In the genomic region with DNA sequence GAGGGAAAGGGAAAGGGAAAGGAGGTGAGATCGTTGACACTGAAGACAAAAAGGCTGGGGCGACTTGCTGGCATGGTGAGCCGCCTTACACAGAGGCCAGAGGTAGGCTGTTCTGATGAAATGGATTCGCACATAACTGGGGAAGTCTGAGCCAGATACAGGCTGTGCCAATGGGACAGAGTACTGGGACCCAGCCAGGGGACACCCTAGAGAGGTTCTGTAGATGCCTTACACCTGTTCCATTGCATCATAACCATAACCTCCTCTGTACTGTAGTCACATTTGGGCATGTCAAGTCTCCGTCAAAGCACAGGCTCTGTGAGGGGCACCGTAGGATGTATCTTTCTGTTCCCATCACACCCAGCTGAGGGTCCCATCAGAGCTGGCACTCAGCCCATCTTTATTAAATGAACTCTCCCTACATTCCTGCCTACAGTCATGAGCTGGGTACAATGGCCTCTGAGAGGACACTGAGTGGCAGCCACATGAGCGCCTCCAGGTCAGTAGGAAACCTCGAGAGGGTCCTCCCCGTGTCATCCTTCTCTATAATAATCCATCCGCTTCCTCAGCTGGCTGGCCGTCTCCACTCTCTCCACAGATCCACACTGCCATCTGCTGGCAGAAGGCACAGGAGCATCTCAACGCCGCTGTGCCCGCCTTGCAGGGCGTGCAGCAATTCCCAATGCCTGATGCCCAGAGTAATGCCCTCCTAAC, we compare ENCODE assay signal across 7 cellular contexts.
A peak's percentile ranks its signal among the peaks of the same experiment; 100 is the strongest.
DNase-seq lines count a peak whose midpoint lies in the region; ATAC-seq and TF ChIP-seq lines count a peak whose summit lies in the region.

No MANE protein-coding gene starts in this region.

- H3F3A ChIP-seq in smooth muscle cell (ENCODE audit: low read depth), result no peaks in the 10 kb centered on the region

- H3K36me3 ChIP-seq in smooth muscle cell (ENCODE audit: low read depth), result no peaks in the 10 kb centered on the region

- H3K4me1 ChIP-seq in smooth muscle cell (ENCODE audit: low read depth), result no peaks in the 10 kb centered on the region

- H3K27ac ChIP-seq in smooth muscle cell (ENCODE audit: low read depth), result no peak overlapping the region

- H3K9ac ChIP-seq in smooth muscle cell (ENCODE audit: low read depth), result no peak overlapping the region

- no peaks in the 10 kb centered on the region for H3K79me2 ChIP-seq in smooth muscle cell (ENCODE audit: low read depth)

- no peaks in the 10 kb centered on the region for H4K20me1 ChIP-seq in smooth muscle cell (ENCODE audit: low read depth)

- ATAC-seq in GM18502 (IDR thresholded peaks at IDR 0.05; ENCODE audit: poor library complexity, unreplicated experiment) (peak; percentile 95), HG02642 (IDR thresholded peaks at IDR 0.05; ENCODE audit: poor library complexity, unreplicated experiment) (peak; percentile 94)

- no peaks in the 10 kb centered on the region for H3K27me3 ChIP-seq in smooth muscle cell (ENCODE audit: low read depth)

- H3K4me3 ChIP-seq in smooth muscle cell, result no peak overlapping the region

- H2AFZ ChIP-seq in smooth muscle cell (ENCODE audit: low read depth), result no peak overlapping the region

- DNase-seq in NCI-H1105 treated with DMSO at 0.1 percent for 48 hours (lab: John Stamatoyannopoulos, UW) (peak; percentile 35), T1000 (lab: John Stamatoyannopoulos, UW) (peak; percentile 67), astrocyte of the hippocampus (ENCODE audit: low read depth, low spot score) (peak; percentile 87), hypothalamus (lab: John Stamatoyannopoulos, UW) (peak in 48 of 51 donors; percentile 5 to 82 (median 49)), smooth muscle cell (lab: John Stamatoyannopoulos, UW; ENCODE audit: unreplicated experiment) (peak; percentile 15)

- peak overlapping the region; percentile 41 for H3K4me2 ChIP-seq in smooth muscle cell

- 37% methylated on average over 15 of the region's 15 CpGs for WGBS in smooth muscle cell (ENCODE audit: low lambda C conversion rate)

- peak; percentile 85 for TF ChIP-seq CTCF in smooth muscle cell (IDR thresholded peaks at IDR 0.05; ENCODE audit: borderline replicate concordance, insufficient read depth, poor library complexity, severe bottlenecking)

- no peaks in the 10 kb centered on the region for H3K9me3 ChIP-seq in smooth muscle cell (replicated peaks; ENCODE audit: low read depth)

Comparison
In these comparisons a context has a peak if more than half of its experiments do, and no peak if none do; other contexts are left out.
1. DNase-seq: peak in every context shown above with its lines; median percentile 87 in astrocyte of the hippocampus; 67 in T1000; 49 in hypothalamus; 35 in NCI-H1105 treated with DMSO at 0.1 percent for 48 hours; 15 in smooth muscle cell.